Comparison of ENCODE assay signal across 13 cellular contexts in the genomic region with DNA sequence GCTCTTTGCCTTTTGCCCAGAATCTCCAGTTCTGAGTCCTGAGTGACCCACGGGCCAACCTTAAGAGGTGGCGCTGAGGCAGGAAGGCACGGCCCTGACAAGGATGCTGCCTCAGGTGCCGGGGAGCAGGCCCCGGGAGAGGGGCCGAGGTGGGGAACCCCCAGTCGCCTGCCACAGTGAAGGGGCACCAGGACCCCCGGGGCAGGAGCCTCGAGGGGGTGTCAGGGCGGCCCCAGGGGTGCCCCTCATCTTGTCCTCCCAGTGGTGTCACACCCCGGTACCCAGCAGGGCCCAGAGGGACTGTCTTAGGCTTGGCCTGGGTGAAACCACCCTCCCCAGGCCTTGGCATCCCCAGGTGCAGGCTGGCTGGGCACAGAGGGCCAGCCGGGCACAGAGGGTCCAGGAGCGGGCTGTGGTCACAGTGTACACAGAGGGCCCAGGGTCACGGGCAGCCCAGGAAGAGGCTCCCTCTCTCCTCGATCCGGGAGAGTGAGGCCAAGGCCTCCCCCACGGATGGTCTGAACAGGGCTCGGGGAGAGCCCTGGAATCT. TPM values are rescaled to one million over a fixed set of nuclear protein-coding genes. Genes with fewer than 3 reads are reported as not detected.
DNase-seq lines count a peak whose midpoint lies in the region; ATAC-seq and TF ChIP-seq lines count a peak whose summit lies in the region.
"Had no signal": no experiment of that assay in that cellular context is flagged by ENCODE, and none has a peak within 500 bp of the region (broad histone marks: within the 10 kb centered on the region; RNA-seq: fewer than 3 reads in every experiment).

No MANE protein-coding gene starts in this region.

- no peak for TF ChIP-seq CTCF in CD14-positive monocyte (IDR thresholded peaks at IDR 0.05)
- TF ChIP-seq CTCF in HFFc6 (IDR thresholded peaks at IDR 0.05) = no peak

- no peak overlapping the region for H4K91ac ChIP-seq in neuronal stem cell (ENCODE audit: low read depth, low read length, poor library complexity)

- H3K36me3 ChIP-seq in neuronal stem cell (replicated peaks in 1 of 2; ENCODE audit: control insufficient read depth in 2 of 2, insufficient read depth in 2 of 2, low read length in 2 of 2) = no peaks in the 10 kb centered on the region
- no peaks in the 10 kb centered on the region for H3K36me3 ChIP-seq in mesendoderm (ENCODE audit: control insufficient read depth, insufficient read depth, low read length)
- H3K36me3 ChIP-seq: right lobe of liver, suprapubic skin had no signal

- intact Hi-C loops in CD14-positive monocyte (cut with micrococcal nuclease) = no loop called here

- H2AFZ ChIP-seq in neuronal stem cell (ENCODE audit: low read length) = no peak overlapping the region

- H2BK5ac ChIP-seq in neuronal stem cell (ENCODE audit: low read length) = no peak overlapping the region
- no peak overlapping the region for H2BK5ac ChIP-seq in mesendoderm (ENCODE audit: low read length)

- DNase-seq in CD14-positive monocyte (ENCODE audit: low spot score) (peak; percentile 45), D341Med (ENCODE audit: low spot score) (peak; percentile 24), neuronal stem cell (ENCODE audit: low spot score) (no peak), mesendoderm (no peak), HFFc6 (no peak)
- no peak for DNase-seq in activated naive CD8-positive, alpha-beta T cell treated with anti-CD3 and anti-CD28 coated beads for 36 hours
- DNase-seq: NCI-H1092 treated with DMSO at 0.1 percent for 48 hours had no signal

- H3K9me3 ChIP-seq in neuronal stem cell (replicated peaks in 1 of 2; ENCODE audit: control insufficient read depth in 2 of 2, insufficient read depth in 1 of 2, low read depth in 1 of 2, low read length in 2 of 2) = no peaks in the 10 kb centered on the region
- H3K9me3 ChIP-seq: right lobe of liver, suprapubic skin had no signal

- H3K4me1 ChIP-seq in neuronal stem cell (ENCODE audit: control insufficient read depth in 2 of 2, insufficient read depth in 1 of 2, low read depth in 1 of 2, low read length in 2 of 2) (peaks cover 0 to 4% of the 10 kb centered on the region in 2 donors), mesendoderm (ENCODE audit: control insufficient read depth, low read depth, low read length) (peaks cover 2% of the 10 kb centered on the region)
- H3K4me1 ChIP-seq: right lobe of liver had no signal

- no peak overlapping the region for H4K5ac ChIP-seq in mesendoderm (ENCODE audit: low read length)

- H3K79me1 ChIP-seq in neuronal stem cell (ENCODE audit: low read depth, low read length) (no peaks in the 10 kb centered on the region), mesendoderm (ENCODE audit: low read length) (no peaks in the 10 kb centered on the region)

- H3K4me3 Mint-ChIP-seq in CD14-positive monocyte (peak overlapping the region in 1 of 2 donors; percentile 24), HFFc6 (no peak overlapping the region)
- peak overlapping the region; percentile 85 for H3K4me3 Mint-ChIP-seq in activated naive CD8-positive, alpha-beta T cell treated with anti-CD3 and anti-CD28 coated beads for 36 hours
- H3K4me3 Mint-ChIP-seq: brain had no signal

- H3K18ac ChIP-seq in neuronal stem cell (ENCODE audit: low read length) (peak overlapping the region; percentile 27), mesendoderm (ENCODE audit: low read length) (no peak overlapping the region)

- H3K9me3 Mint-ChIP-seq in CD14-positive monocyte (peaks cover 0 to 2% (median 0%) of the 10 kb centered on the region in 7 donors), HFFc6 (no peaks in the 10 kb centered on the region)
- H3K9me3 Mint-ChIP-seq in activated naive CD8-positive, alpha-beta T cell treated with anti-CD3 and anti-CD28 coated beads for 36 hours = peaks cover 2% of the 10 kb centered on the region

- no peaks in the 10 kb centered on the region for H3K79me2 ChIP-seq in mesendoderm (ENCODE audit: control insufficient read depth, insufficient read depth, low read length)

- peak overlapping the region; percentile 17 for H2BK15ac ChIP-seq in neuronal stem cell (ENCODE audit: low read length)
- H2BK15ac ChIP-seq in mesendoderm (replicated peaks; ENCODE audit: low read depth) = no peak overlapping the region

- ATAC-seq in GM18873 (IDR thresholded peaks at IDR 0.05; ENCODE audit: low FRiP score, unreplicated experiment) = no peak

- H3K27ac Mint-ChIP-seq in CD14-positive monocyte (no peak overlapping the region), HFFc6 (no peak overlapping the region)
- peak overlapping the region; percentile 83 for H3K27ac Mint-ChIP-seq in activated naive CD8-positive, alpha-beta T cell treated with anti-CD3 and anti-CD28 coated beads for 36 hours

- H3K9ac ChIP-seq in neuronal stem cell (ENCODE audit: low read depth, low read length, poor library complexity) (no peak overlapping the region), mesendoderm (ENCODE audit: low read length) (no peak overlapping the region)

- H2BK120ac ChIP-seq in neuronal stem cell (ENCODE audit: low read depth, low read length) = no peak overlapping the region
- H2BK120ac ChIP-seq in mesendoderm (ENCODE audit: low read depth, low read length) = no peak overlapping the region

- no peak overlapping the region for H3K14ac ChIP-seq in neuronal stem cell (ENCODE audit: low read length)

- H2AK5ac ChIP-seq in neuronal stem cell (ENCODE audit: low read depth, low read length) (peak overlapping the region; percentile 81), mesendoderm (ENCODE audit: low read length) (no peak overlapping the region)

- H3K36me3 Mint-ChIP-seq in CD14-positive monocyte (no peaks in the 10 kb centered on the region), HFFc6 (ENCODE audit: low read depth) (no peaks in the 10 kb centered on the region)
- H3K36me3 Mint-ChIP-seq in activated naive CD8-positive, alpha-beta T cell treated with anti-CD3 and anti-CD28 coated beads for 36 hours = peaks cover 9% of the 10 kb centered on the region
- H3K36me3 Mint-ChIP-seq: brain had no signal

- H2BK12ac ChIP-seq in neuronal stem cell (ENCODE audit: low read length) = no peak overlapping the region

- H3K4me2 ChIP-seq in neuronal stem cell (ENCODE audit: insufficient read depth, low read length, poor library complexity, severe bottlenecking) (no peak overlapping the region), mesendoderm (ENCODE audit: low read length) (no peak overlapping the region)

- no peak overlapping the region for H3K4me3 ChIP-seq in neuronal stem cell (ENCODE audit: low read length in 2 of 2)
- H3K4me3 ChIP-seq in mesendoderm (ENCODE audit: low read length) = no peak overlapping the region
- H3K4me3 ChIP-seq: right lobe of liver, suprapubic skin had no signal

- H3K27me3 ChIP-seq in neuronal stem cell (ENCODE audit: control insufficient read depth in 3 of 3, insufficient read depth in 3 of 3, low read depth in 1 of 3, low read length in 3 of 3) (peaks cover 0 to 22% (median 0%) of the 10 kb centered on the region in 3 experiments), mesendoderm (ENCODE audit: insufficient read depth, low read length, poor library complexity) (no peaks in the 10 kb centered on the region)
- H3K27me3 ChIP-seq: right lobe of liver had no signal

- H3K4me1 Mint-ChIP-seq in CD14-positive monocyte (peaks cover 6% of the 10 kb centered on the region), HFFc6 (ENCODE audit: low read depth) (no peaks in the 10 kb centered on the region; the same call in 1 of the 2 replicates)
- peaks cover 37% of the 10 kb centered on the region for H3K4me1 Mint-ChIP-seq in activated naive CD8-positive, alpha-beta T cell treated with anti-CD3 and anti-CD28 coated beads for 36 hours

- H3K27ac ChIP-seq in neuronal stem cell (replicated peaks; ENCODE audit: low read length) (no peak overlapping the region), mesendoderm (ENCODE audit: low read depth, low read length) (no peak overlapping the region)
- H3K27ac ChIP-seq: right lobe of liver, suprapubic skin had no signal

- H3K56ac ChIP-seq in mesendoderm (ENCODE audit: low read length) = no peak overlapping the region

- H3K4ac ChIP-seq in neuronal stem cell (ENCODE audit: low read length) = no peak overlapping the region
- H3K4ac ChIP-seq in mesendoderm (ENCODE audit: low read depth, low read length) = no peak overlapping the region

- H3K23ac ChIP-seq in neuronal stem cell (ENCODE audit: low read depth, low read length, poor library complexity) = no peak overlapping the region
- no peak overlapping the region for H3K23ac ChIP-seq in mesendoderm (ENCODE audit: low read length)

- H3K27me3 Mint-ChIP-seq in CD14-positive monocyte (ENCODE audit: low read depth in 3 of 3) = peaks cover 2 to 25% (median 7%) of the 10 kb centered on the region in 3 donors
- peaks cover 12% of the 10 kb centered on the region for H3K27me3 Mint-ChIP-seq in activated naive CD8-positive, alpha-beta T cell treated with anti-CD3 and anti-CD28 coated beads for 36 hours
- H3K27me3 Mint-ChIP-seq in HFFc6 (ENCODE audit: insufficient read depth) = peaks cover 5% of the 10 kb centered on the region
- H3K27me3 Mint-ChIP-seq: brain had no signal

- WGBS in neuronal stem cell (ENCODE audit: extremely low coverage in 2 of 2, insufficient read length in 2 of 2, insufficient replicate concordance in 1 of 2), 2 donors = no CpG with 5 or more reads among the region's 18 CpGs
- no CpG with 5 or more reads among the region's 18 CpGs for WGBS in mesendoderm (ENCODE audit: extremely low coverage, insufficient coverage, low lambda C conversion rate)

- no peak overlapping the region for H4K8ac ChIP-seq in neuronal stem cell (ENCODE audit: low read depth, low read length)
- H4K8ac ChIP-seq in mesendoderm (ENCODE audit: low read depth, low read length) = no peak overlapping the region

RNA-seq across cellular contexts. Expression of a gene that starts 1.0 kb away (rescaled TPM):
- under 1 TPM in 1 of 2 donors, not detected in 1; 0.08 TPM for polyA plus RNA-seq in CD14-positive monocyte
- 10 to 100 TPM; 24.3 TPM for total RNA-seq in activated naive CD8-positive, alpha-beta T cell treated with anti-CD3 and anti-CD28 coated beads for 36 hours
- not detected for polyA plus RNA-seq in neuronal stem cell (2013, experiment 1 of 2)
- not detected for polyA plus RNA-seq in neuronal stem cell (2013, experiment 2 of 2)
- 0.87 TPM for polyA plus RNA-seq in mesendoderm (2013, experiment 1 of 2)
- polyA plus RNA-seq in mesendoderm (2013, experiment 2 of 2) = 0.78 TPM
- not detected for total RNA-seq in HFFc6 (2021; fragmentation: NEBNext Ultra II Directional; extraction: Animal tissue kit (Norgen Biotek cat#: 25700))
- total RNA-seq: myocyte, suprapubic skin had no signal

RNA-seq across cellular contexts. Expression of a gene that starts 11.9 kb away (rescaled TPM):
- not detected for polyA plus RNA-seq in CD14-positive monocyte
- under 1 TPM in 1 of 2 experiments, not detected in 1; 0.20 TPM for total RNA-seq in activated naive CD8-positive, alpha-beta T cell treated with anti-CD3 and anti-CD28 coated beads for 36 hours
- polyA plus RNA-seq in neuronal stem cell (2013, experiment 1 of 2) = not detected
- not detected for polyA plus RNA-seq in neuronal stem cell (2013, experiment 2 of 2)
- polyA plus RNA-seq in mesendoderm (2013, experiment 1 of 2) = not detected
- not detected for polyA plus RNA-seq in mesendoderm (2013, experiment 2 of 2)
- total RNA-seq in HFFc6 (2021; fragmentation: NEBNext Ultra II Directional; extraction: Animal tissue kit (Norgen Biotek cat#: 25700)) = not detected
- total RNA-seq: kidney epithelial cell, right lobe of liver, suprapubic skin had no signal

RNA-seq across cellular contexts. Expression of a gene that starts 48.7 kb away (rescaled TPM):
- polyA plus RNA-seq in CD14-positive monocyte = under 1 TPM; 0.26 to 0.99 TPM
- under 1 TPM; 0.08 to 0.40 TPM for total RNA-seq in activated naive CD8-positive, alpha-beta T cell treated with anti-CD3 and anti-CD28 coated beads for 36 hours
- polyA plus RNA-seq in neuronal stem cell (2013, experiment 1 of 2) = 0.45 TPM
- 0.37 TPM for polyA plus RNA-seq in neuronal stem cell (2013, experiment 2 of 2)
- 0.04 TPM for polyA plus RNA-seq in mesendoderm (2013, experiment 1 of 2)
- polyA plus RNA-seq in mesendoderm (2013, experiment 2 of 2) = 0.04 TPM
- under 1 TPM in 1 of 6 experiments, not detected in 5; 0.08 TPM for total RNA-seq in HFFc6 (2021; fragmentation: NEBNext Ultra II Directional; extraction: Animal tissue kit (Norgen Biotek cat#: 25700))
- total RNA-seq: kidney epithelial cell had no signal

Comparison
In these comparisons a context has a peak if more than half of its experiments do, and no peak if none do; other contexts are left out.
1. DNase-seq: peak in CD14-positive monocyte (single experiment) and D341Med (single experiment); none in activated naive CD8-positive, alpha-beta T cell treated with anti-CD3 and anti-CD28 coated beads for 36 hours (single experiment), neuronal stem cell (single experiment), mesendoderm (single experiment) and HFFc6 (single experiment).
2. RNA of a gene that starts 1.0 kb away (total RNA-seq): 24.3 TPM in activated naive CD8-positive, alpha-beta T cell treated with anti-CD3 and anti-CD28 coated beads for 36 hours; not detected in HFFc6; every median in the first group is over 10 times any median in the second.